Comparison of ENCODE assay signal across 8 cellular contexts in genomic region chrX:14027031-14027430, GRCh38. TPM values are rescaled to one million over a fixed set of nuclear protein-coding genes. Genes with fewer than 3 reads are reported as not detected.
DNase-seq lines count a peak whose midpoint lies in the region; ATAC-seq and TF ChIP-seq lines count a peak whose summit lies in the region.

No MANE protein-coding gene starts in this region.

- peak overlapping the region; percentile 91 for H3K4me2 ChIP-seq in PC-3 (ENCODE audit: low read length)

- peaks cover 2% of the 10 kb centered on the region for H3K36me3 Mint-ChIP-seq in neural crest cell (ENCODE audit: low read depth)

- TF ChIP-seq CTCF in GM12865 (IDR thresholded peaks at IDR 0.05; ENCODE audit: insufficient read depth, low read depth, low read length, missing control alignments) (no peak), PC-3 (conservative IDR thresholded peaks at IDR 0.05; ENCODE audit: low read depth, low read length) (no peak), breast epithelium (IDR thresholded peaks at IDR 0.05) (no peak), neural crest cell (conservative IDR thresholded peaks at IDR 0.05) (no peak)

- H3K36me3 ChIP-seq in PC-3 (ENCODE audit: low read depth, low read length) (no peaks in the 10 kb centered on the region), breast epithelium (no peaks in the 10 kb centered on the region)

- H3K9me3 ChIP-seq in PC-3 (ENCODE audit: low read length) (no peaks in the 10 kb centered on the region), breast epithelium (peaks cover 0 to 4% of the 10 kb centered on the region in 2 donors)

- H3K27me3 ChIP-seq in PC-3 (ENCODE audit: low read length) (no peaks in the 10 kb centered on the region), breast epithelium (no peaks in the 10 kb centered on the region)

- no peaks in the 10 kb centered on the region for H3K27me3 Mint-ChIP-seq in neural crest cell (ENCODE audit: low read depth)

- H3K9ac ChIP-seq in PC-3 (ENCODE audit: low read length): peak overlapping the region; percentile 77

- no peaks in the 10 kb centered on the region for H3K9me2 ChIP-seq in PC-3 (replicated peaks; ENCODE audit: low read length)

- BruUV-seq in PC-3 (replicated peaks; lab: Mats Ljungman, UMichigan): no TSS peak

- H2AFZ ChIP-seq in PC-3 (ENCODE audit: low read length): no peak overlapping the region

- POLR2A ChIA-PET in PC-3 (lab: Charles Lee; ENCODE audit: unreplicated experiment): no interaction called here

- CTCF ChIA-PET in PC-3 (lab: Charles Lee): interaction anchor here (0.7 kb wide), 1 partner anchor 924 kb away, joined by 3 read pairs; no protein-coding TSS in a partner anchor

- H4K20me1 ChIP-seq in PC-3 (ENCODE audit: low read length): no peaks in the 10 kb centered on the region

- intact Hi-C loops in PC-3 (cut with micrococcal nuclease) (loop anchor here (1.0 to 5.0 kb wide), 3 partner anchors 14 to 374 kb away; partner anchors contain the start of gene TCEANC), breast epithelium (cut with DNase I; ENCODE audit: low total_unique reads) (no loop called here)

- DNase-seq in GM12865 (ENCODE audit: low read depth) (peak; percentile 13), PC-3 (peak; percentile 69), breast epithelium (ENCODE audit: low spot score in 2 of 2) (peak in 1 of 2 donors; percentile 68), neural crest cell (ENCODE audit: low read depth, low spot score) (no peak), NCI-H526 (lab: John Stamatoyannopoulos, UW) (no peak), GDM1 (lab: John Stamatoyannopoulos, UW) (no peak)

- H3K27ac Mint-ChIP-seq in neural crest cell (ENCODE audit: unreplicated experiment): peak overlapping the region; percentile 41

- H3K4me1 Mint-ChIP-seq in neural crest cell: peaks cover 39% of the 10 kb centered on the region

- ATAC-seq in PC-3 (peak; percentile 50), HG03442 (IDR thresholded peaks at IDR 0.05; ENCODE audit: unreplicated experiment) (no peak), HG03342 (IDR thresholded peaks at IDR 0.05; ENCODE audit: unreplicated experiment) (no peak)

- no peaks in the 10 kb centered on the region for H3K9me3 Mint-ChIP-seq in neural crest cell

- peaks cover 21% of the 10 kb centered on the region for H3K79me2 ChIP-seq in PC-3 (ENCODE audit: low read length)

- H3K4me3 ChIP-seq in GM12865 (ENCODE audit: low read depth, low read length): no peak overlapping the region
- H3K4me3 ChIP-seq in PC-3 (ENCODE audit: low read length): peak overlapping the region; percentile 29; the same call in 1 of the 2 replicates
- no peak overlapping the region for H3K4me3 ChIP-seq in breast epithelium

- H3K27ac ChIP-seq in PC-3 (ENCODE audit: low read length): peak overlapping the region; percentile 98
- H3K27ac ChIP-seq in breast epithelium: peak overlapping the region; percentile 23 to 65

- H3K4me1 ChIP-seq in PC-3 (ENCODE audit: insufficient read depth, low read length) (peaks cover 38% of the 10 kb centered on the region), breast epithelium (no peaks in the 10 kb centered on the region)

- H3K4me3 Mint-ChIP-seq in neural crest cell: peak overlapping the region; percentile 89

- H3F3A ChIP-seq in PC-3 (ENCODE audit: low read length, unreplicated experiment): no peaks in the 10 kb centered on the region

- TF ChIP-seq POLR2A in breast epithelium (IDR thresholded peaks at IDR 0.05): no peak

RNA-seq across cellular contexts. Expression of gene GEMIN8, which starts 2.7 kb away (rescaled TPM):
- total RNA-seq in PC-3 (2014; rRNA removed): 6.3 and 8.3 TPM in 2 replicates
- 10 to 100 TPM; 23.8 to 38.6 (median 26.9) TPM for total RNA-seq in breast epithelium
- 12.8 and 14.4 TPM in 2 replicates for total RNA-seq in neural crest cell

Comparison
In these comparisons a context has a peak if more than half of its experiments do, and no peak if none do; other contexts are left out.
1. DNase-seq: peak in GM12865 (single experiment) and PC-3 (single experiment); none in neural crest cell (single experiment), NCI-H526 (0 of 2) and GDM1 (single experiment).